1 cellular context compared by ENCODE assay signal in the genomic region with DNA sequence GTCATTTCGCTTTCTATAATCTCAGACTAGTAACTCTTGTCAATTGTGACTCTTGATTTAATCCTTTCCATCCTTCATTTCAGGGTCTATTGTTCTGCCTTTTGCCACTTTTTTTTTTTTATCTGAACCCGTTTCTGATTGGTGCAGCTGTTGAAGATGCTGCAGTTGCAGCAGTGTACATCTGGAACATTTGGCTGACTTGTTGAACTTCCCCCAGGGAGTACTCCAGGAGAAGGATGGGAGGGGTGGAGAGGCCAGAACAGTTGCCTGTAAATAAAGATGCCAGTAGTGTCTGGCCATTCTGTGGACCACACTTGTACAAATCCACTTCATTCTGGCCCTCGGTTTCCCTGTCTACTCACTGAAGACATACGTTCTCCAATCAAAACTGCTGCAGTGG.
TF ChIP-seq lines count a peak whose summit lies in the region.

No MANE protein-coding gene starts in this region.

TF ChIP-seq in WTC11, 78 proteins besides CTCF, POLR2A, EP300 and RAD21 (continued from another document):
- TF ChIP-seq, protein P1, sequence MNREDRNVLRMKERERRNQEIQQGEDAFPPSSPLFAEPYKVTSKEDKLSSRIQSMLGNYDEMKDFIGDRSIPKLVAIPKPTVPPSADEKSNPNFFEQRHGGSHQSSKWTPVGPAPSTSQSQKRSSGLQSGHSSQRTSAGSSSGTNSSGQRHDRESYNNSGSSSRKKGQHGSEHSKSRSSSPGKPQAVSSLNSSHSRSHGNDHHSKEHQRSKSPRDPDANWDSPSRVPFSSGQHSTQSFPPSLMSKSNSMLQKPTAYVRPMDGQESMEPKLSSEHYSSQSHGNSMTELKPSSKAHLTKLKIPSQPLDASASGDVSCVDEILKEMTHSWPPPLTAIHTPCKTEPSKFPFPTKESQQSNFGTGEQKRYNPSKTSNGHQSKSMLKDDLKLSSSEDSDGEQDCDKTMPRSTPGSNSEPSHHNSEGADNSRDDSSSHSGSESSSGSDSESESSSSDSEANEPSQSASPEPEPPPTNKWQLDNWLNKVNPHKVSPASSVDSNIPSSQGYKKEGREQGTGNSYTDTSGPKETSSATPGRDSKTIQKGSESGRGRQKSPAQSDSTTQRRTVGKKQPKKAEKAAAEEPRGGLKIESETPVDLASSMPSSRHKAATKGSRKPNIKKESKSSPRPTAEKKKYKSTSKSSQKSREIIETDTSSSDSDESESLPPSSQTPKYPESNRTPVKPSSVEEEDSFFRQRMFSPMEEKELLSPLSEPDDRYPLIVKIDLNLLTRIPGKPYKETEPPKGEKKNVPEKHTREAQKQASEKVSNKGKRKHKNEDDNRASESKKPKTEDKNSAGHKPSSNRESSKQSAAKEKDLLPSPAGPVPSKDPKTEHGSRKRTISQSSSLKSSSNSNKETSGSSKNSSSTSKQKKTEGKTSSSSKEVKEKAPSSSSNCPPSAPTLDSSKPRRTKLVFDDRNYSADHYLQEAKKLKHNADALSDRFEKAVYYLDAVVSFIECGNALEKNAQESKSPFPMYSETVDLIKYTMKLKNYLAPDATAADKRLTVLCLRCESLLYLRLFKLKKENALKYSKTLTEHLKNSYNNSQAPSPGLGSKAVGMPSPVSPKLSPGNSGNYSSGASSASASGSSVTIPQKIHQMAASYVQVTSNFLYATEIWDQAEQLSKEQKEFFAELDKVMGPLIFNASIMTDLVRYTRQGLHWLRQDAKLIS (CRISPR knock-in tag; IDR thresholded peaks at IDR 0.05; ENCODE audit: borderline replicate concordance) = no peak
- TF ChIP-seq ELF4 (CRISPR knock-in tag; IDR thresholded peaks at IDR 0.05; ENCODE audit: low read depth) (no peak), ZNF317 (CRISPR knock-in tag; IDR thresholded peaks at IDR 0.05; ENCODE audit: borderline replicate concordance, low read depth) (no peak), NR1H2 (CRISPR knock-in tag; IDR thresholded peaks at IDR 0.05) (no peak), ZNF138 (CRISPR knock-in tag; conservative IDR thresholded peaks at IDR 0.05) (no peak), FOXP1 (CRISPR knock-in tag; IDR thresholded peaks at IDR 0.05; ENCODE audit: borderline replicate concordance) (no peak), OVOL2 (CRISPR knock-in tag; IDR thresholded peaks at IDR 0.05; ENCODE audit: borderline replicate concordance) (no peak)
- TF ChIP-seq, protein P2, sequence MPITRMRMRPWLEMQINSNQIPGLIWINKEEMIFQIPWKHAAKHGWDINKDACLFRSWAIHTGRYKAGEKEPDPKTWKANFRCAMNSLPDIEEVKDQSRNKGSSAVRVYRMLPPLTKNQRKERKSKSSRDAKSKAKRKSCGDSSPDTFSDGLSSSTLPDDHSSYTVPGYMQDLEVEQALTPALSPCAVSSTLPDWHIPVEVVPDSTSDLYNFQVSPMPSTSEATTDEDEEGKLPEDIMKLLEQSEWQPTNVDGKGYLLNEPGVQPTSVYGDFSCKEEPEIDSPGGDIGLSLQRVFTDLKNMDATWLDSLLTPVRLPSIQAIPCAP (CRISPR knock-in tag; IDR thresholded peaks at IDR 0.05) = no peak
